Comparison of ENCODE assay signal across 11 cellular contexts in genomic region chr16:4639899-4640509, GRCh38. TPM values are rescaled to one million over a fixed set of nuclear protein-coding genes. Genes with fewer than 3 reads are reported as not detected.
DNase-seq lines count a peak whose midpoint lies in the region; ATAC-seq and TF ChIP-seq lines count a peak whose summit lies in the region.
"Had no signal": no experiment of that assay in that cellular context is flagged by ENCODE, and none has a peak within 500 bp of the region (broad histone marks: within the 10 kb centered on the region; RNA-seq: fewer than 3 reads in every experiment).

No MANE protein-coding gene starts in this region.

- no peak overlapping the region for H3K4me3 Mint-ChIP-seq in HFFc6
- H3K4me3 Mint-ChIP-seq: activated T-cell treated with anti-CD3 and anti-CD28 coated beads, Interleukin-2, amount 50 U/mL, for 4 hours; mesothelial cell of epicardium had no signal

- no peak overlapping the region for H3K4me2 ChIP-seq in hepatocyte

- intact Hi-C loops in adrenal gland (cut with DNase I) (no loop called here), left ventricle myocardium superior (cut with micrococcal nuclease) (no loop called here), spleen (cut with DNase I; ENCODE audit: low total_unique reads) (no loop called here)

- H4K20me1 ChIP-seq in hepatocyte (ENCODE audit: insufficient read depth, poor library complexity, severe bottlenecking), result peaks cover 72% of the 10 kb centered on the region

- H3K4me3 ChIP-seq in adrenal gland (no peak overlapping the region), spleen (no peak overlapping the region), hepatocyte (no peak overlapping the region)
- H3K4me3 ChIP-seq: transverse colon had no signal

- peaks cover 2% of the 10 kb centered on the region; the same call in 1 of the 2 replicates for H3K27me3 Mint-ChIP-seq in HFFc6 (ENCODE audit: insufficient read depth)

- H2AFZ ChIP-seq in hepatocyte, result no peak overlapping the region

- TF ChIP-seq CTCF in HFFc6 (IDR thresholded peaks at IDR 0.05) (no peak), adrenal gland (IDR thresholded peaks at IDR 0.05) (no peak), spleen (IDR thresholded peaks at IDR 0.05 in 8 of 11, conservative IDR thresholded peaks at IDR 0.05 in 3 of 11) (no peak), hepatocyte (IDR thresholded peaks at IDR 0.05; ENCODE audit: poor library complexity) (no peak)

- H3K27me3 ChIP-seq in adrenal gland (no peaks in the 10 kb centered on the region), spleen (replicated peaks in 1 of 7) (no peaks in the 10 kb centered on the region), hepatocyte (no peaks in the 10 kb centered on the region)
- H3K27me3 ChIP-seq: transverse colon had no signal

- H3K9me3 ChIP-seq in adrenal gland (replicated peaks in 1 of 3), result no peaks in the 10 kb centered on the region
- no peaks in the 10 kb centered on the region for H3K9me3 ChIP-seq in spleen
- H3K9me3 ChIP-seq in hepatocyte (ENCODE audit: low read depth), result no peaks in the 10 kb centered on the region
- H3K9me3 ChIP-seq: transverse colon had no signal

- H3K9me3 Mint-ChIP-seq in HFFc6, result no peaks in the 10 kb centered on the region
- H3K9me3 Mint-ChIP-seq: activated T-cell treated with anti-CD3 and anti-CD28 coated beads, Interleukin-2, amount 50 U/mL, for 4 hours; mesothelial cell of epicardium had no signal

- TF ChIP-seq POLR2A in adrenal gland (IDR thresholded peaks at IDR 0.05) (peak in 1 of 2 donors; percentile 25), spleen (IDR thresholded peaks at IDR 0.05) (no peak)

- H3K4me1 ChIP-seq in adrenal gland (replicated peaks in 1 of 2), result peaks cover 14 to 17% of the 10 kb centered on the region in 2 donors
- peaks cover 4 to 87% (median 44%) of the 10 kb centered on the region in 6 donors for H3K4me1 ChIP-seq in spleen
- no peaks in the 10 kb centered on the region for H3K4me1 ChIP-seq in hepatocyte (ENCODE audit: insufficient read depth)

- no peaks in the 10 kb centered on the region for H3K9me2 ChIP-seq in hepatocyte (replicated peaks; ENCODE audit: insufficient read depth)

- DNase-seq in HFFc6 (peak; percentile 55), adrenal gland (peak in 6 of 7 donors; percentile 60 to 82 (median 75)), left ventricle myocardium superior (no peak), spleen (no peak), hepatocyte (ENCODE audit: low spot score) (no peak), NCI-H524 (lab: John Stamatoyannopoulos, UW) (no peak), foreskin melanocyte (no peak)
- DNase-seq: activated T-cell treated with anti-CD3 and anti-CD28 coated beads, Interleukin-2, amount 50 U/mL, for 4 hours; HCEC 1CT; transverse colon had no signal

- H3K27ac Mint-ChIP-seq in HFFc6, result peak overlapping the region; percentile 58; the same call in 1 of the 2 replicates
- H3K27ac Mint-ChIP-seq: mesothelial cell of epicardium had no signal

- no peaks in the 10 kb centered on the region for H3K36me3 Mint-ChIP-seq in HFFc6 (ENCODE audit: low read depth)

- 50 to 72% (median 53%) methylated on average over 16 to 27 of the region's 27 CpGs for WGBS in adrenal gland, 4 donors
- 70 to 91% (median 81%) methylated on average over 24 to 27 of the region's 27 CpGs for WGBS in spleen, 5 donors
- WGBS in hepatocyte (ENCODE audit: low lambda C conversion rate, missing lambda C conversion rate), result 86% methylated on average over 27 of the region's 27 CpGs

- ATAC-seq in left ventricle myocardium superior, result peak; percentile 44

- peaks cover 23% of the 10 kb centered on the region for H3K4me1 Mint-ChIP-seq in HFFc6 (ENCODE audit: low read depth)
- H3K4me1 Mint-ChIP-seq: mesothelial cell of epicardium had no signal

- H3K79me2 ChIP-seq in hepatocyte, result peaks cover 100% of the 10 kb centered on the region

- H3K27ac ChIP-seq in adrenal gland (peak overlapping the region in 4 of 5 donors; percentile 50 to 79 (median 58)), spleen (peak overlapping the region in 6 of 8 donors; percentile 60 to 79 (median 72)), hepatocyte (no peak overlapping the region)
- H3K27ac ChIP-seq: transverse colon had no signal

- H3K36me3 ChIP-seq in adrenal gland (replicated peaks in 1 of 2), result peaks cover 0 to 4% of the 10 kb centered on the region in 2 donors
- H3K36me3 ChIP-seq in spleen, result peaks cover 0 to 75% (median 2%) of the 10 kb centered on the region in 6 donors
- no peaks in the 10 kb centered on the region for H3K36me3 ChIP-seq in hepatocyte (replicated peaks; ENCODE audit: insufficient read depth, low read depth)

RNA-seq across cellular contexts. Expression of gene MGRN1, which starts 15.4 kb away (rescaled TPM):
- 10 to 100 TPM; 65.8 to 81.6 (median 69.1) TPM for total RNA-seq in HFFc6 (2021; fragmentation: NEBNext Ultra II Directional; extraction: Animal tissue kit (Norgen Biotek cat#: 25700))
- total RNA-seq in adrenal gland, result 10 to 100 TPM; 52.7 to 94.1 (median 75.1) TPM
- 10 to 100 TPM; 23.3 to 35.6 (median 27.3) TPM for polyA plus RNA-seq in adrenal gland
- total RNA-seq in left ventricle myocardium superior, result 31.6 TPM
- 100 to 1,000 TPM in 1 of 7 donors, 10 to 100 TPM in 6; 65.6 to 132 (median 83.6) TPM for total RNA-seq in spleen
- 10 to 100 TPM in 1 of 3 donors, 1 to 10 TPM in 2; 7.6 to 26.9 (median 8.8) TPM for polyA plus RNA-seq in spleen
- 24.1 and 29.2 TPM in 2 replicates for total RNA-seq in hepatocyte
- 30.8 and 32.0 TPM in 2 replicates for polyA plus RNA-seq in hepatocyte

RNA-seq across cellular contexts. Expression of gene UBALD1, which starts 25.3 kb away (rescaled TPM):
- 10 to 100 TPM; 23.5 to 33.2 (median 27.9) TPM for total RNA-seq in HFFc6 (2021; fragmentation: NEBNext Ultra II Directional; extraction: Animal tissue kit (Norgen Biotek cat#: 25700))
- 10 to 100 TPM; 12.0 to 34.3 (median 16.7) TPM for total RNA-seq in adrenal gland
- polyA plus RNA-seq in adrenal gland, result 10 to 100 TPM in 2 of 3 donors, 1 to 10 TPM in 1; 3.7 to 92.7 (median 31.9) TPM
- total RNA-seq in left ventricle myocardium superior, result 32.4 TPM
- total RNA-seq in spleen, result 10 to 100 TPM; 10.0 to 29.2 (median 20.2) TPM
- 10 to 100 TPM; 12.6 to 33.6 (median 13.6) TPM for polyA plus RNA-seq in spleen
- total RNA-seq in hepatocyte, result 6.1 and 9.9 TPM in 2 replicates
- polyA plus RNA-seq in hepatocyte, result 25.7 and 36.8 TPM in 2 replicates

RNA-seq across cellular contexts. Expression of gene NUDT16L1, which starts 53.4 kb away (rescaled TPM):
- 10 to 100 TPM; 33.2 to 41.8 (median 34.3) TPM for total RNA-seq in HFFc6 (2021; fragmentation: NEBNext Ultra II Directional; extraction: Animal tissue kit (Norgen Biotek cat#: 25700))
- 10 to 100 TPM; 45.4 to 99.3 (median 53.9) TPM for total RNA-seq in adrenal gland
- 10 to 100 TPM; 16.3 to 36.2 (median 28.1) TPM for polyA plus RNA-seq in adrenal gland
- 51.7 TPM for total RNA-seq in left ventricle myocardium superior
- 10 to 100 TPM; 26.2 to 37.4 (median 27.6) TPM for total RNA-seq in spleen
- 10 to 100 TPM; 29.0 to 47.2 (median 38.8) TPM for polyA plus RNA-seq in spleen
- total RNA-seq in hepatocyte, result 40.4 and 54.8 TPM in 2 replicates
- 78.8 and 80.5 TPM in 2 replicates for polyA plus RNA-seq in hepatocyte

Comparison
In these comparisons a context has a peak if more than half of its experiments do, and no peak if none do; other contexts are left out.
1. DNase-seq: peak in HFFc6 (single experiment) and adrenal gland (6 of 7); none in left ventricle myocardium superior (single experiment), spleen (single experiment), hepatocyte (single experiment), NCI-H524 (0 of 2) and foreskin melanocyte (single experiment).